Comparison of ENCODE assay signal across 9 cellular contexts in genomic region chr10:88583584-88583957, GRCh38. TPM values are rescaled to one million over a fixed set of nuclear protein-coding genes. Genes with fewer than 3 reads are reported as not detected.
DNase-seq lines count a peak whose midpoint lies in the region; ATAC-seq, FAIRE-seq and TF ChIP-seq lines count a peak whose summit lies in the region.
"Had no signal": no experiment of that assay in that cellular context is flagged by ENCODE, and none has a peak within 500 bp of the region (broad histone marks: within the 10 kb centered on the region; RNA-seq: fewer than 3 reads in every experiment).

No MANE protein-coding gene starts in this region.

- peak overlapping the region; percentile 70 for H3K4me2 ChIP-seq in mesendoderm (ENCODE audit: low read length)

- H3K4me3 Mint-ChIP-seq in activated naive CD4-positive, alpha-beta T cell treated with anti-CD3 and anti-CD28 coated beads, Interleukin-2, amount 10 ng/mL, durations not matched to agents 7 days and 5 days = peak overlapping the region; percentile 82
- peak overlapping the region; percentile 92 for H3K4me3 Mint-ChIP-seq in type B pancreatic cell

- peak overlapping the region; percentile 92 for H3K56ac ChIP-seq in mesendoderm (ENCODE audit: low read length)

- no peak overlapping the region for H2BK5ac ChIP-seq in mesendoderm (ENCODE audit: low read length)

- no peaks in the 10 kb centered on the region for H3K27me3 ChIP-seq in bronchial epithelial cell (ENCODE audit: control insufficient read depth, insufficient read depth, low read length)
- H3K27me3 ChIP-seq in mesendoderm (ENCODE audit: insufficient read depth, low read length, poor library complexity) = no peaks in the 10 kb centered on the region

- peak overlapping the region; percentile 85 for H3K27ac Mint-ChIP-seq in activated naive CD4-positive, alpha-beta T cell treated with anti-CD3 and anti-CD28 coated beads, Interleukin-2, amount 10 ng/mL, durations not matched to agents 7 days and 5 days
- H3K27ac Mint-ChIP-seq in type B pancreatic cell = peak overlapping the region; percentile 85

- no peak overlapping the region for H2AK5ac ChIP-seq in mesendoderm (ENCODE audit: low read length)

- no peak for FAIRE-seq in bronchial epithelial cell (lab: Jason Lieb, UNC)
- FAIRE-seq: D721Med had no signal

- H4K5ac ChIP-seq in mesendoderm (ENCODE audit: low read length) = no peak overlapping the region

- H3K4me1 Mint-ChIP-seq in activated naive CD4-positive, alpha-beta T cell treated with anti-CD3 and anti-CD28 coated beads, Interleukin-2, amount 10 ng/mL, durations not matched to agents 7 days and 5 days = peaks cover 14% of the 10 kb centered on the region
- H3K4me1 Mint-ChIP-seq in type B pancreatic cell (ENCODE audit: unreplicated experiment) = peaks cover 5% of the 10 kb centered on the region

- TF ChIP-seq CTCF in bronchial epithelial cell (IDR thresholded peaks at IDR 0.05; ENCODE audit: insufficient read depth, low read length, severe bottlenecking) = no peak
- TF ChIP-seq CTCF in type B pancreatic cell (conservative IDR thresholded peaks at IDR 0.05) = no peak

- peaks cover 20% of the 10 kb centered on the region for H3K27me3 Mint-ChIP-seq in activated naive CD4-positive, alpha-beta T cell treated with anti-CD3 and anti-CD28 coated beads, Interleukin-2, amount 10 ng/mL, durations not matched to agents 7 days and 5 days
- H3K27me3 Mint-ChIP-seq in type B pancreatic cell = no peaks in the 10 kb centered on the region

- no peak for DNase-seq in activated naive CD4-positive, alpha-beta T cell treated with anti-CD3 and anti-CD28 coated beads, Interleukin-2, amount 10 ng/mL, durations not matched to agents 7 days and 5 days
- DNase-seq in activated naive CD4-positive, alpha-beta T cell (lab: John Stamatoyannopoulos, UW) = no peak
- DNase-seq in bronchial epithelial cell (ENCODE audit: low read depth) = no peak
- DNase-seq in mesendoderm = no peak
- DNase-seq in type B pancreatic cell (ENCODE audit: extremely low spot score, unreplicated experiment) = no peak
- no peak for DNase-seq in COLO668 (lab: John Stamatoyannopoulos, UW; ENCODE audit: unreplicated experiment)
- DNase-seq in T-helper 9 cell = no peak

- whole genome bisulfite sequencing in mesendoderm (ENCODE audit: extremely low coverage, insufficient coverage, low lambda C conversion rate) = no CpG with 5 or more reads among the region's 7 CpGs

- H3K9me3 Mint-ChIP-seq in activated naive CD4-positive, alpha-beta T cell treated with anti-CD3 and anti-CD28 coated beads, Interleukin-2, amount 10 ng/mL, durations not matched to agents 7 days and 5 days = no peaks in the 10 kb centered on the region
- no peaks in the 10 kb centered on the region for H3K9me3 Mint-ChIP-seq in type B pancreatic cell

- H4K8ac ChIP-seq in mesendoderm (ENCODE audit: low read depth, low read length) = peak overlapping the region; percentile 41

- no peak overlapping the region for H3K23ac ChIP-seq in mesendoderm (ENCODE audit: low read length)

- no peak for ATAC-seq in GM18519 (IDR thresholded peaks at IDR 0.05; ENCODE audit: low FRiP score, unreplicated experiment)

- no peaks in the 10 kb centered on the region for H3K36me3 Mint-ChIP-seq in activated naive CD4-positive, alpha-beta T cell treated with anti-CD3 and anti-CD28 coated beads, Interleukin-2, amount 10 ng/mL, durations not matched to agents 7 days and 5 days
- H3K36me3 Mint-ChIP-seq in type B pancreatic cell = peaks cover 4% of the 10 kb centered on the region

- H3K36me3 ChIP-seq in bronchial epithelial cell (ENCODE audit: control insufficient read depth, insufficient read depth, low read length) (no peaks in the 10 kb centered on the region), mesendoderm (ENCODE audit: control insufficient read depth, insufficient read depth, low read length) (no peaks in the 10 kb centered on the region)

- H3K4me3 ChIP-seq in bronchial epithelial cell (ENCODE audit: low read depth, low read length) (peak overlapping the region; percentile 70), mesendoderm (ENCODE audit: low read length) (peak overlapping the region; percentile 26)

- CTCF ChIA-PET in activated naive CD4-positive, alpha-beta T cell treated with anti-CD3 and anti-CD28 coated beads, Interleukin-2, amount 10 ng/mL, durations not matched to agents 7 days and 5 days (lab: Charles Lee) = interaction anchor here (0.7 to 1.8 kb wide), 11 partner anchors 9 to 723 kb away, joined by 3 to 6 read pairs (median 4); partner anchors contain the start of gene LIPN

- H2BK120ac ChIP-seq in mesendoderm (ENCODE audit: low read depth, low read length) = no peak overlapping the region

- no peak overlapping the region for H2BK15ac ChIP-seq in mesendoderm (replicated peaks; ENCODE audit: low read depth)

- no peak overlapping the region for H3K27ac ChIP-seq in mesendoderm (ENCODE audit: low read depth, low read length)

- no peak overlapping the region for H3K18ac ChIP-seq in mesendoderm (ENCODE audit: low read length)

- H3K79me2 ChIP-seq in mesendoderm (ENCODE audit: control insufficient read depth, insufficient read depth, low read length) = no peaks in the 10 kb centered on the region

- no peak overlapping the region for H3K4ac ChIP-seq in mesendoderm (ENCODE audit: low read depth, low read length)

- no peaks in the 10 kb centered on the region for H3K79me1 ChIP-seq in mesendoderm (ENCODE audit: low read length)

- H3K4me1 ChIP-seq in mesendoderm (ENCODE audit: control insufficient read depth, low read depth, low read length) = no peaks in the 10 kb centered on the region

- H3K9ac ChIP-seq in mesendoderm (ENCODE audit: low read length) = peak overlapping the region; percentile 83

RNA-seq across cellular contexts. Expression of gene RNLS, which starts 0.5 kb away (rescaled TPM):
- total RNA-seq in bronchial epithelial cell (6.7 and 8.7 TPM in 2 replicates), type B pancreatic cell (ENCODE audit: low replicate concordance) (7.0 and 10.7 TPM in 2 replicates)
- 6.7 TPM for polyA plus RNA-seq in mesendoderm (2013, experiment 1 of 2)
- 6.6 TPM for polyA plus RNA-seq in mesendoderm (2013, experiment 2 of 2)

RNA-seq across cellular contexts. Expression of gene LIPJ, which starts 3.0 kb away (rescaled TPM):
- total RNA-seq in bronchial epithelial cell (not detected in 2 replicates), type B pancreatic cell (ENCODE audit: low replicate concordance) (0.12 and 0.29 TPM in 2 replicates)
- polyA plus RNA-seq in mesendoderm (2013, experiment 1 of 2) = 0.04 TPM
- polyA plus RNA-seq in mesendoderm (2013, experiment 2 of 2) = 0.10 TPM
